20 cellular contexts compared by ENCODE assay signal in the genomic region with DNA sequence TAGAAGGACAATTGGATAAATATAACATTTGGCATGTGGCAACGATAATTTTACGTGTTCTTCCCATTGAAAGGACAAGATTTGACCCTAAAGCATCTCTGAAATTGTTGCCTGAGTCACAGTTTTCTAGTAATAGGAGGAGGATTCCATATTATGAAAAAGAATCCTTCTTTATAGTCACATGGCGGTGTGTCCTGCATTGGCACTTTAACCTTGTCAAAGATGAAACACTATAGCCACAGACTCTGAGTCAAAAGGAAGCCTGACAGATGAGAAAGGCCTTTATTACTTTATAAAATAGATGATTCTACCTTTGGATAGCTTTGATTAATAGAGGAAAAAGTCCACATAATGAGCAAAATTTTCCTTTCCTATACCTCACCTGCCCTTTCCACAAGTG. TPM values are rescaled to one million over a fixed set of nuclear protein-coding genes. Genes with fewer than 3 reads are reported as not detected.
DNase-seq lines count a peak whose midpoint lies in the region; ATAC-seq, FAIRE-seq and TF ChIP-seq lines count a peak whose summit lies in the region.
"Had no signal": no experiment of that assay in that cellular context is flagged by ENCODE, and none has a peak within 500 bp of the region (broad histone marks: within the 10 kb centered on the region; RNA-seq: fewer than 3 reads in every experiment).

No MANE protein-coding gene starts in this region.

- no peaks in the 10 kb centered on the region for H3K36me3 ChIP-seq in osteoblast (ENCODE audit: insufficient read depth, low read length)

- FAIRE-seq in GM12892 (lab: Jason Lieb, UNC) = no peak
- FAIRE-seq: A549, G401.6, H54, HTR-8/SVneo had no signal

- peak; percentile 67 for DNase-seq in COLO829 (ENCODE audit: low spot score)
- DNase-seq in LHCN-M2 (ENCODE audit: low read depth) = peak; percentile 21
- DNase-seq in foreskin fibroblast = peak; percentile 30 to 34
- DNase-seq in osteoblast (ENCODE audit: insufficient read length, low spot score, missing footprints) = peak; percentile 27
- DNase-seq in GM12892 (ENCODE audit: insufficient read length) = no peak
- no peak for DNase-seq in GM03348 (ENCODE audit: low spot score)
- no peak for DNase-seq in NCI-H526 treated with DMSO at 0.1 percent for 48 hours (lab: John Stamatoyannopoulos, UW)
- DNase-seq: AML-193; CD4-positive, alpha-beta T cell; DMS53; DND-41; HCEC 1CT had no signal

- H3K27ac ChIP-seq in osteoblast (ENCODE audit: low read depth, low read length) = no peak overlapping the region
- H3K27ac ChIP-seq: 22Rv1, A549, C4-2B had no signal

- H4K20me1 ChIP-seq in osteoblast (ENCODE audit: insufficient read depth, low read length) = no peaks in the 10 kb centered on the region

- peak overlapping the region; percentile 26 for H2AFZ ChIP-seq in osteoblast (ENCODE audit: low read length)
- H2AFZ ChIP-seq: GM23338 had no signal

- peaks cover 19% of the 10 kb centered on the region for H3K4me1 ChIP-seq in osteoblast (ENCODE audit: insufficient read depth, low read length)

- H3K9me3 ChIP-seq in osteoblast (ENCODE audit: low read depth, low read length) = no peaks in the 10 kb centered on the region
- H3K9me3 ChIP-seq: A549 had no signal

- no peak overlapping the region for H3K4me2 ChIP-seq in osteoblast (ENCODE audit: insufficient read depth, low read length)
- H3K4me2 ChIP-seq: A549, GM23338 had no signal

- H3K4me3 ChIP-seq in foreskin fibroblast (ENCODE audit: low read depth in 1 of 2, low read length in 2 of 2) (no peak overlapping the region), osteoblast (ENCODE audit: insufficient read depth, low read length) (no peak overlapping the region)
- H3K4me3 ChIP-seq: A549, GM23338 had no signal

- ATAC-seq in SK-N-SH treated with all-trans-retinoic acid at 6 μM for 48 hours = no peak
- ATAC-seq: A549, GM23338 had no signal

- H3K27me3 ChIP-seq in osteoblast (ENCODE audit: insufficient read depth, low read length) = no peaks in the 10 kb centered on the region

- H3K79me2 ChIP-seq in osteoblast (ENCODE audit: insufficient read depth, low read length) = no peaks in the 10 kb centered on the region

- no peak for TF ChIP-seq CTCF in foreskin fibroblast (IDR thresholded peaks at IDR 0.05; ENCODE audit: low read depth, low read length)
- no peak for TF ChIP-seq CTCF in osteoblast (IDR thresholded peaks at IDR 0.05; ENCODE audit: extremely low read depth, low read depth, low read length)

- no peak for TF ChIP-seq POLR2A in GM12892 (IDR thresholded peaks at IDR 0.05; ENCODE audit: low read depth, low read length)

TF ChIP-seq in SK-N-SH treated with all-trans-retinoic acid at 6 μM for 48 hours, 23 proteins besides CTCF, POLR2A, EP300 and RAD21:
- no peak for TF ChIP-seq TOX (CRISPR knock-in tag; IDR thresholded peaks at IDR 0.05; ENCODE audit: borderline replicate concordance)
- TF ChIP-seq, protein P1, sequence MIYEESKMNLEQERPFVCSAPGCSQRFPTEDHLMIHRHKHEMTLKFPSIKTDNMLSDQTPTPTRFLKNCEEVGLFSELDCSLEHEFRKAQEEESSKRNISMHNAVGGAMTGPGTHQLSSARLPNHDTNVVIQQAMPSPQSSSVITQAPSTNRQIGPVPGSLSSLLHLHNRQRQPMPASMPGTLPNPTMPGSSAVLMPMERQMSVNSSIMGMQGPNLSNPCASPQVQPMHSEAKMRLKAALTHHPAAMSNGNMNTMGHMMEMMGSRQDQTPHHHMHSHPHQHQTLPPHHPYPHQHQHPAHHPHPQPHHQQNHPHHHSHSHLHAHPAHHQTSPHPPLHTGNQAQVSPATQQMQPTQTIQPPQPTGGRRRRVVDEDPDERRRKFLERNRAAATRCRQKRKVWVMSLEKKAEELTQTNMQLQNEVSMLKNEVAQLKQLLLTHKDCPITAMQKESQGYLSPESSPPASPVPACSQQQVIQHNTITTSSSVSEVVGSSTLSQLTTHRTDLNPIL (CRISPR knock-in tag; IDR thresholded peaks at IDR 0.05; ENCODE audit: low read depth) = no peak

RNA-seq across cellular contexts. Expression of a gene that starts 11.5 kb away (rescaled TPM):
- total RNA-seq in LHCN-M2 (2014; rRNA removed) = 10.8 and 15.0 TPM in 2 replicates
- polyA plus RNA-seq in LHCN-M2 (2012) = 4.5 TPM
- 6.2 and 9.8 TPM in 2 replicates for total RNA-seq in osteoblast
- 0.91 TPM for polyA plus RNA-seq in GM12892 (2012; ENCODE audit: missing spikeins)
- total RNA-seq: CD4-positive, alpha-beta T cell had no signal

Comparison
In these comparisons a context has a peak if more than half of its experiments do, and no peak if none do; other contexts are left out.
1. DNase-seq: peak in COLO829 (single experiment), LHCN-M2 (single experiment), foreskin fibroblast (2 of 2) and osteoblast (single experiment); none in GM12892 (single experiment), GM03348 (single experiment) and NCI-H526 treated with DMSO at 0.1 percent for 48 hours (single experiment).